In the genomic region with DNA sequence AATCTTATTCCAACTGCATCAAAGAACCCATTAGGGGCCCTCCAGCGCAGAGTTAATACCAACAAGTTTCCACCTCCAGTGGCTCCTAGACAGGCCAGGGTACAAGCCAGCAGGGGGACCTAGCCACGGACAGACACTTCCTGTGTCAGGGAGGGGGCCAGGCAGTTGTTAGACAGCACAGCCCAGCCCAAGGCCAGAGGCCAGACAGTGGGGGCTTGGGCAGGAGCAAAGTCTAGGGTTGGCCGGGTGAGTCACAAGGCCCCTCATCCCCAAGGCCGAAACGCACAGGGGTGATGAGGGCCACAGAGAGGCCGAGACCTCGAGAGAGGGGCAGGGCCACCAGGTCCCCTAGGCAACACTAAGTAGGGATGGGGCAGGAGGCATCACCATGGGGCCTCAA, we compare ENCODE assay signal across 1 cellular context.
TF ChIP-seq lines count a peak whose summit lies in the region.

No MANE protein-coding gene starts in this region.

TF ChIP-seq in HepG2, 621 proteins besides CTCF, POLR2A, EP300 and RAD21 (continued from another document and continues in another):
- TF ChIP-seq ZNF674 (CRISPR knock-in tag; IDR thresholded peaks at IDR 0.05; ENCODE audit: low read depth) (no peak), EHMT2 (IDR thresholded peaks at IDR 0.05; ENCODE audit: borderline replicate concordance, low read depth, low read length) (no peak), AGO1 (IDR thresholded peaks at IDR 0.05; ENCODE audit: low read depth, low read length, poor library complexity, severe bottlenecking) (no peak), ADNP (CRISPR knock-in tag; IDR thresholded peaks at IDR 0.05) (no peak), ZNF253 (CRISPR knock-in tag; IDR thresholded peaks at IDR 0.05; ENCODE audit: borderline replicate concordance) (no peak), TAF1 (CRISPR knock-in tag; IDR thresholded peaks at IDR 0.05) (no peak), CREM (IDR thresholded peaks at IDR 0.05) (0 out of 2 replicates have a peak, but pooled peaks have one; percentile 14), CREM (CRISPR knock-in tag; IDR thresholded peaks at IDR 0.05) (no peak), ZNF772 (CRISPR knock-in tag; IDR thresholded peaks at IDR 0.05) (no peak), PHF8 (CRISPR knock-in tag; IDR thresholded peaks at IDR 0.05) (no peak), CENPX (CRISPR knock-in tag; IDR thresholded peaks at IDR 0.05) (no peak), CBFB (CRISPR knock-in tag; IDR thresholded peaks at IDR 0.05) (no peak), PHF21A (CRISPR knock-in tag; IDR thresholded peaks at IDR 0.05) (no peak; the same call in 1 of the 2 replicates), CBX1 (IDR thresholded peaks at IDR 0.05; ENCODE audit: low read depth) (no peak), MXI1 (IDR thresholded peaks at IDR 0.05; ENCODE audit: borderline replicate concordance, low read depth, low read length) (no peak), ZNF629 (CRISPR knock-in tag; conservative IDR thresholded peaks at IDR 0.05) (no peak), ZNF382 (CRISPR knock-in tag; IDR thresholded peaks at IDR 0.05; ENCODE audit: borderline replicate concordance) (no peak), GPN1 (CRISPR knock-in tag; IDR thresholded peaks at IDR 0.05; ENCODE audit: borderline replicate concordance) (no peak), ZNF550 (CRISPR knock-in tag; IDR thresholded peaks at IDR 0.05; ENCODE audit: borderline replicate concordance) (no peak), SMAD1 (CRISPR knock-in tag; IDR thresholded peaks at IDR 0.05; ENCODE audit: borderline replicate concordance, low read depth) (no peak), ETV5 (CRISPR knock-in tag; IDR thresholded peaks at IDR 0.05; ENCODE audit: borderline replicate concordance) (peak; percentile 85; the same call in 1 of the 2 replicates), SP140L (CRISPR knock-in tag; IDR thresholded peaks at IDR 0.05; ENCODE audit: borderline replicate concordance) (no peak), GLI4 (CRISPR knock-in tag; IDR thresholded peaks at IDR 0.05; ENCODE audit: borderline replicate concordance) (no peak), KDM2A (CRISPR knock-in tag; IDR thresholded peaks at IDR 0.05; ENCODE audit: borderline replicate concordance, low read depth) (0 out of 2 replicates have a peak, but pooled peaks have one; percentile 20), NFKBIZ (CRISPR knock-in tag; IDR thresholded peaks at IDR 0.05) (no peak), GATA4 (IDR thresholded peaks at IDR 0.05; ENCODE audit: borderline replicate concordance, low read depth) (no peak), RCOR2 (CRISPR knock-in tag; IDR thresholded peaks at IDR 0.05) (no peak), ZFAT (CRISPR knock-in tag; conservative IDR thresholded peaks at IDR 0.05) (no peak), SCMH1 (CRISPR knock-in tag; IDR thresholded peaks at IDR 0.05; ENCODE audit: borderline replicate concordance) (no peak), POLR2G (IDR thresholded peaks at IDR 0.05; ENCODE audit: low read depth, low read length) (no peak), TARDBP (CRISPR knock-in tag; IDR thresholded peaks at IDR 0.05) (peak; percentile 41; the same call in 1 of the 2 replicates), GTF3A (CRISPR knock-in tag; conservative IDR thresholded peaks at IDR 0.05) (no peak), ZNF614 (CRISPR knock-in tag; IDR thresholded peaks at IDR 0.05; ENCODE audit: borderline replicate concordance) (no peak), FOSL2 (CRISPR knock-in tag; IDR thresholded peaks at IDR 0.05) (peak; percentile 96)
- TF ChIP-seq, protein P1, sequence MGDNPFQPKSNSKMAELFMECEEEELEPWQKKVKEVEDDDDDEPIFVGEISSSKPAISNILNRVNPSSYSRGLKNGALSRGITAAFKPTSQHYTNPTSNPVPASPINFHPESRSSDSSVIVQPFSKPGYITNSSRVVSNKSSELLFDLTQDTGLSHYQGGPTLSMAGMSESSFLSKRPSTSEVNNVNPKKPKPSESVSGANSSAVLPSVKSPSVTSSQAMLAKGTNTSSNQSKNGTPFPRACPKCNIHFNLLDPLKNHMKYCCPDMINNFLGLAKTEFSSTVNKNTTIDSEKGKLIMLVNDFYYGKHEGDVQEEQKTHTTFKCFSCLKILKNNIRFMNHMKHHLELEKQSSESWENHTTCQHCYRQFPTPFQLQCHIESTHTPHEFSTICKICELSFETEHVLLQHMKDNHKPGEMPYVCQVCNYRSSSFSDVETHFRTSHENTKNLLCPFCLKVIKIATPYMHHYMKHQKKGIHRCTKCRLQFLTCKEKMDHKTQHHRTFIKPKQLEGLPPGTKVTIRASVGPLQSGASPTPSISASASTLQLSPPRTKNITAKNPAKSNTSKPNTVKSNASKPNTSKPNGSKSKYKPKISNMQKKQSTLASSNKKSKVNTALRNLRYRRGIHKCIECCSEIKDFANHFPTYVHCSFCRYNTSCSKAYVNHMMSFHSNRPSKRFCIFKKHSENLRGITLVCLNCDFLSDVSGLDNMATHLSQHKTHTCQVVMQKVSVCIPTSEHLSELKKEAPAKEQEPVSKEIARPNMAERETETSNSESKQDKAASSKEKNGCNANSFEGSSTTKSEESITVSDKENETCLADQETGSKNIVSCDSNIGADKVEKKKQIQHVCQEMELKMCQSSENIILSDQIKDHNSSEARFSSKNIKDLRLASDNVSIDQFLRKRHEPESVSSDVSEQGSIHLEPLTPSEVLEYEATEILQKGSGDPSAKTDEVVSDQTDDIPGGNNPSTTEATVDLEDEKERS (CRISPR knock-in tag; IDR thresholded peaks at IDR 0.05), result 0 out of 2 replicates have a peak, but pooled peaks have one; percentile 24
- TF ChIP-seq, protein P2, sequence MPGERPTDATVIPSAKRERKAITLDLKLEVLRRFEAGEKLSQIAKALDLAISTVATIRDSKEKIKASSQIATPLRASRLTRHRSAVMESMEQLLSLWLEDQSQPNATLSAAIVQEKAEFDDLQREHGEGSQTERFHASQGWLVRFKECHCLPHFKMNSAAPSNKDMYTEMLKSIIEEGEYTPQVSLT (CRISPR knock-in tag; IDR thresholded peaks at IDR 0.05; ENCODE audit: borderline replicate concordance, low read depth), result no peak
- TF ChIP-seq, protein P3, sequence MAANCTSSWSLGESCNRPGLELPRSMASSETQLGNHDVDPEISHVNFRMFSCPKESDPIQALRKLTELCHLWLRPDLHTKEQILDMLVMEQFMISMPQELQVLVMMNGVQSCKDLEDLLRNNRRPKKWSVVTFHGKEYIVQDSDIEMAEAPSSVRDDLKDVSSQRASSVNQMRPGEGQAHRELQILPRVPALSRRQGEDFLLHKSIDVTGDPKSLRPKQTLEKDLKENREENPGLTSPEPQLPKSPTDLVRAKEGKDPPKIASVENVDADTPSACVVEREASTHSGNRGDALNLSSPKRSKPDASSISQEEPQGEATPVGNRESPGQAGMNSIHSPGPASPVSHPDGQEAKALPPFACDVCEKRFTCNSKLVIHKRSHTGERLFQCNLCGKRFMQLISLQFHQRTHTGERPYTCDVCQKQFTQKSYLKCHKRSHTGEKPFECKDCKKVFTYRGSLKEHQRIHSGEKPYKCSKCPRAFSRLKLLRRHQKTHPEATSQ (CRISPR knock-in tag; IDR thresholded peaks at IDR 0.05; ENCODE audit: borderline replicate concordance), result no peak
- TF ChIP-seq, protein P4, sequence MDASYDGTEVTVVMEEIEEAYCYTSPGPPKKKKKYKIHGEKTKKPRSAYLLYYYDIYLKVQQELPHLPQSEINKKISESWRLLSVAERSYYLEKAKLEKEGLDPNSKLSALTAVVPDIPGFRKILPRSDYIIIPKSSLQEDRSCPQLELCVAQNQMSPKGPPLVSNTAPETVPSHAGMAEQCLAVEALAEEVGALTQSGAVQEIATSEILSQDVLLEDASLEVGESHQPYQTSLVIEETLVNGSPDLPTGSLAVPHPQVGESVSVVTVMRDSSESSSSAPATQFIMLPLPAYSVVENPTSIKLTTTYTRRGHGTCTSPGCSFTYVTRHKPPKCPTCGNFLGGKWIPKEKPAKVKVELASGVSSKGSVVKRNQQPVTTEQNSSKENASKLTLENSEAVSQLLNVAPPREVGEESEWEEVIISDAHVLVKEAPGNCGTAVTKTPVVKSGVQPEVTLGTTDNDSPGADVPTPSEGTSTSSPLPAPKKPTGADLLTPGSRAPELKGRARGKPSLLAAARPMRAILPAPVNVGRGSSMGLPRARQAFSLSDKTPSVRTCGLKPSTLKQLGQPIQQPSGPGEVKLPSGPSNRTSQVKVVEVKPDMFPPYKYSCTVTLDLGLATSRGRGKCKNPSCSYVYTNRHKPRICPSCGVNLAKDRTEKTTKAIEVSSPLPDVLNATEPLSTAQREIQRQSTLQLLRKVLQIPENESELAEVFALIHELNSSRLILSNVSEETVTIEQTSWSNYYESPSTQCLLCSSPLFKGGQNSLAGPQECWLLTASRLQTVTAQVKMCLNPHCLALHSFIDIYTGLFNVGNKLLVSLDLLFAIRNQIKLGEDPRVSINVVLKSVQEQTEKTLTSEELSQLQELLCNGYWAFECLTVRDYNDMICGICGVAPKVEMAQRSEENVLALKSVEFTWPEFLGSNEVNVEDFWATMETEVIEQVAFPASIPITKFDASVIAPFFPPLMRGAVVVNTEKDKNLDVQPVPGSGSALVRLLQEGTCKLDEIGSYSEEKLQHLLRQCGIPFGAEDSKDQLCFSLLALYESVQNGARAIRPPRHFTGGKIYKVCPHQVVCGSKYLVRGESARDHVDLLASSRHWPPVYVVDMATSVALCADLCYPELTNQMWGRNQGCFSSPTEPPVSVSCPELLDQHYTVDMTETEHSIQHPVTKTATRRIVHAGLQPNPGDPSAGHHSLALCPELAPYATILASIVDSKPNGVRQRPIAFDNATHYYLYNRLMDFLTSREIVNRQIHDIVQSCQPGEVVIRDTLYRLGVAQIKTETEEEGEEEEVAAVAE (CRISPR knock-in tag; IDR thresholded peaks at IDR 0.05; ENCODE audit: borderline replicate concordance), result no peak
- TF ChIP-seq, protein P5, sequence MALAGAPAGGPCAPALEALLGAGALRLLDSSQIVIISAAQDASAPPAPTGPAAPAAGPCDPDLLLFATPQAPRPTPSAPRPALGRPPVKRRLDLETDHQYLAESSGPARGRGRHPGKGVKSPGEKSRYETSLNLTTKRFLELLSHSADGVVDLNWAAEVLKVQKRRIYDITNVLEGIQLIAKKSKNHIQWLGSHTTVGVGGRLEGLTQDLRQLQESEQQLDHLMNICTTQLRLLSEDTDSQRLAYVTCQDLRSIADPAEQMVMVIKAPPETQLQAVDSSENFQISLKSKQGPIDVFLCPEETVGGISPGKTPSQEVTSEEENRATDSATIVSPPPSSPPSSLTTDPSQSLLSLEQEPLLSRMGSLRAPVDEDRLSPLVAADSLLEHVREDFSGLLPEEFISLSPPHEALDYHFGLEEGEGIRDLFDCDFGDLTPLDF (CRISPR knock-in tag; IDR thresholded peaks at IDR 0.05), result no peak
- TF ChIP-seq, protein P6, sequence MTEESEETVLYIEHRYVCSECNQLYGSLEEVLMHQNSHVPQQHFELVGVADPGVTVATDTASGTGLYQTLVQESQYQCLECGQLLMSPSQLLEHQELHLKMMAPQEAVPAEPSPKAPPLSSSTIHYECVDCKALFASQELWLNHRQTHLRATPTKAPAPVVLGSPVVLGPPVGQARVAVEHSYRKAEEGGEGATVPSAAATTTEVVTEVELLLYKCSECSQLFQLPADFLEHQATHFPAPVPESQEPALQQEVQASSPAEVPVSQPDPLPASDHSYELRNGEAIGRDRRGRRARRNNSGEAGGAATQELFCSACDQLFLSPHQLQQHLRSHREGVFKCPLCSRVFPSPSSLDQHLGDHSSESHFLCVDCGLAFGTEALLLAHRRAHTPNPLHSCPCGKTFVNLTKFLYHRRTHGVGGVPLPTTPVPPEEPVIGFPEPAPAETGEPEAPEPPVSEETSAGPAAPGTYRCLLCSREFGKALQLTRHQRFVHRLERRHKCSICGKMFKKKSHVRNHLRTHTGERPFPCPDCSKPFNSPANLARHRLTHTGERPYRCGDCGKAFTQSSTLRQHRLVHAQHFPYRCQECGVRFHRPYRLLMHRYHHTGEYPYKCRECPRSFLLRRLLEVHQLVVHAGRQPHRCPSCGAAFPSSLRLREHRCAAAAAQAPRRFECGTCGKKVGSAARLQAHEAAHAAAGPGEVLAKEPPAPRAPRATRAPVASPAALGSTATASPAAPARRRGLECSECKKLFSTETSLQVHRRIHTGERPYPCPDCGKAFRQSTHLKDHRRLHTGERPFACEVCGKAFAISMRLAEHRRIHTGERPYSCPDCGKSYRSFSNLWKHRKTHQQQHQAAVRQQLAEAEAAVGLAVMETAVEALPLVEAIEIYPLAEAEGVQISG (CRISPR knock-in tag; IDR thresholded peaks at IDR 0.05), result peak; percentile 99
- TF ChIP-seq, protein P7, sequence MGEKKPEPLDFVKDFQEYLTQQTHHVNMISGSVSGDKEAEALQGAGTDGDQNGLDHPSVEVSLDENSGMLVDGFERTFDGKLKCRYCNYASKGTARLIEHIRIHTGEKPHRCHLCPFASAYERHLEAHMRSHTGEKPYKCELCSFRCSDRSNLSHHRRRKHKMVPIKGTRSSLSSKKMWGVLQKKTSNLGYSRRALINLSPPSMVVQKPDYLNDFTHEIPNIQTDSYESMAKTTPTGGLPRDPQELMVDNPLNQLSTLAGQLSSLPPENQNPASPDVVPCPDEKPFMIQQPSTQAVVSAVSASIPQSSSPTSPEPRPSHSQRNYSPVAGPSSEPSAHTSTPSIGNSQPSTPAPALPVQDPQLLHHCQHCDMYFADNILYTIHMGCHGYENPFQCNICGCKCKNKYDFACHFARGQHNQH (CRISPR knock-in tag; IDR thresholded peaks at IDR 0.05), result peak; percentile 77
- TF ChIP-seq, protein P8, sequence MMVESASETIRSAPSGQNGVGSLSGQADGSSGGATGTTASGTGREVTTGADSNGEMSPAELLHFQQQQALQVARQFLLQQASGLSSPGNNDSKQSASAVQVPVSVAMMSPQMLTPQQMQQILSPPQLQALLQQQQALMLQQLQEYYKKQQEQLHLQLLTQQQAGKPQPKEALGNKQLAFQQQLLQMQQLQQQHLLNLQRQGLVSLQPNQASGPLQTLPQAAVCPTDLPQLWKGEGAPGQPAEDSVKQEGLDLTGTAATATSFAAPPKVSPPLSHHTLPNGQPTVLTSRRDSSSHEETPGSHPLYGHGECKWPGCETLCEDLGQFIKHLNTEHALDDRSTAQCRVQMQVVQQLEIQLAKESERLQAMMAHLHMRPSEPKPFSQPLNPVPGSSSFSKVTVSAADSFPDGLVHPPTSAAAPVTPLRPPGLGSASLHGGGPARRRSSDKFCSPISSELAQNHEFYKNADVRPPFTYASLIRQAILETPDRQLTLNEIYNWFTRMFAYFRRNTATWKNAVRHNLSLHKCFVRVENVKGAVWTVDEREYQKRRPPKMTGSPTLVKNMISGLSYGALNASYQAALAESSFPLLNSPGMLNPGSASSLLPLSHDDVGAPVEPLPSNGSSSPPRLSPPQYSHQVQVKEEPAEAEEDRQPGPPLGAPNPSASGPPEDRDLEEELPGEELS (CRISPR knock-in tag; IDR thresholded peaks at IDR 0.05), result 0 out of 2 replicates have a peak, but pooled peaks have one; percentile 27
- TF ChIP-seq, protein P9, sequence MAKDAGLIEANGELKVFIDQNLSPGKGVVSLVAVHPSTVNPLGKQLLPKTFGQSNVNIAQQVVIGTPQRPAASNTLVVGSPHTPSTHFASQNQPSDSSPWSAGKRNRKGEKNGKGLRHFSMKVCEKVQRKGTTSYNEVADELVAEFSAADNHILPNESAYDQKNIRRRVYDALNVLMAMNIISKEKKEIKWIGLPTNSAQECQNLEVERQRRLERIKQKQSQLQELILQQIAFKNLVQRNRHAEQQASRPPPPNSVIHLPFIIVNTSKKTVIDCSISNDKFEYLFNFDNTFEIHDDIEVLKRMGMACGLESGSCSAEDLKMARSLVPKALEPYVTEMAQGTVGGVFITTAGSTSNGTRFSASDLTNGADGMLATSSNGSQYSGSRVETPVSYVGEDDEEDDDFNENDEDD (CRISPR knock-in tag; IDR thresholded peaks at IDR 0.05; ENCODE audit: borderline replicate concordance), result no peak
- TF ChIP-seq, protein P10, sequence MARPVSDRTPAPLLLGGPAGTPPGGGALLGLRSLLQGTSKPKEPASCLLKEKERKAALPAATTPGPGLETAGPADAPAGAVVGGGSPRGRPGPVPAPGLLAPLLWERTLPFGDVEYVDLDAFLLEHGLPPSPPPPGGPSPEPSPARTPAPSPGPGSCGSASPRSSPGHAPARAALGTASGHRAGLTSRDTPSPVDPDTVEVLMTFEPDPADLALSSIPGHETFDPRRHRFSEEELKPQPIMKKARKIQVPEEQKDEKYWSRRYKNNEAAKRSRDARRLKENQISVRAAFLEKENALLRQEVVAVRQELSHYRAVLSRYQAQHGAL (CRISPR knock-in tag; IDR thresholded peaks at IDR 0.05; ENCODE audit: not compliant biosample characterization), result no peak
